Comparison of ENCODE assay signal across 12 cellular contexts in the genomic region with DNA sequence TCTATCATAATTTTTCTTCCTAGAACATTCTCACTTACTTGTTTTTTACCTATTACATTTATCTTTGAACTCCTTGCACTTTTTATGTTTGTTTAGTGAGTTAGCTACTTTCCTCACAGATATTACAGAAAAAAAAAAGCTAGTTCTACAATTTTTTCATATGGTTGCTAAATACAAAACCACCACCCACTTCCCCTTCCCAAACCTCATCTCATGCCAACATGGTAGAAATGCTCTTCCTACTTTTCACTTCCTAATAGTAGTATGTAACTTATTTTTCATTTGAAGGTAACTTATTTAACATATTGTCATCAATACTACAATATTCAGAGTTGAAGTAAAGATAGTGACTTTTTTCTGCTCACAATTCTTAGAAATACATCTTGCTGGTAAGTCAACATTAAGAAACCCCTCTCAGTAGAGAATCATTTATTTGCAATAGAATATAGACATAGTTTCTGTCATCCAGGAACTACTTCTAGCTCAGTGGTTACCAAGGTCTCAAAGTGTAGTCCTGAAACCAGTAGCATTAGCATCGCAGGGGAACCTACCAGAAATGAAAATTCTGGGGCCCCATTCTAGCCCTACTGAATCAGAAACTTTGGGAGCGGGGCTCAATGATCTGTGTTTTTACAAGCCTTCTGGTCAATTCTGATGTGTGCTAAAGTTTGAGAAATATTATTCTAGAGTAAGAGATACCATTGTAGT.
"Had no signal": no experiment of that assay in that cellular context is flagged by ENCODE, and none has a peak within 500 bp of the region (broad histone marks: within the 10 kb centered on the region; RNA-seq: fewer than 3 reads in every experiment).

No MANE protein-coding gene starts in this region.

- H3K27ac Mint-ChIP-seq: activated CD8-positive, alpha-beta T cell treated with anti-CD3 and anti-CD28 coated beads for 36 hours; activated naive CD8-positive, alpha-beta T cell treated with anti-CD3 and anti-CD28 coated beads, Interleukin-2, amount 10 ng/mL, durations not matched to agents 7 days and 5 days; activated T-cell treated with anti-CD3 and anti-CD28 coated beads, Interleukin-2, amount 50 U/mL, for 72 hours; naive thymus-derived CD8-positive, alpha-beta T cell had no signal

- H3K9me3 Mint-ChIP-seq: activated naive CD8-positive, alpha-beta T cell treated with anti-CD3 and anti-CD28 coated beads, Interleukin-2, amount 10 ng/mL, durations not matched to agents 7 days and 5 days had no signal

- H3K36me3 Mint-ChIP-seq: activated naive CD8-positive, alpha-beta T cell treated with anti-CD3 and anti-CD28 coated beads, Interleukin-2, amount 10 ng/mL, durations not matched to agents 7 days and 5 days; naive thymus-derived CD8-positive, alpha-beta T cell had no signal

- ATAC-seq: activated CD8-positive, alpha-beta T cell treated with anti-CD3 and anti-CD28 coated beads for 36 hours; activated T-cell treated with anti-CD3 and anti-CD28 coated beads, Interleukin-2, amount 50 U/mL, for 72 hours; foreskin keratinocyte; left colon; naive thymus-derived CD8-positive, alpha-beta T cell had no signal

- DNase-seq: activated CD4-positive, alpha-beta T cell treated with anti-CD3 and anti-CD28 coated beads for 4 hours; activated CD8-positive, alpha-beta memory T cell treated with anti-CD3 and anti-CD28 coated beads, Interleukin-2, amount 50 U/mL, for 4 hours; activated CD8-positive, alpha-beta T cell treated with anti-CD3 and anti-CD28 coated beads for 36 hours; activated gamma-delta T cell treated with Interleukin-2 at 50 U/mL for 16 hours; activated naive CD8-positive, alpha-beta T cell treated with anti-CD3 and anti-CD28 coated beads, Interleukin-2, amount 10 ng/mL, durations not matched to agents 7 days and 5 days; activated T-cell treated with anti-CD3 and anti-CD28 coated beads, Interleukin-2, amount 50 U/mL, for 72 hours; effector CD4-positive, alpha-beta T cell; foreskin keratinocyte; head of caudate nucleus; left colon; naive thymus-derived CD8-positive, alpha-beta T cell; stomach had no signal

- H3K27me3 Mint-ChIP-seq: activated CD8-positive, alpha-beta T cell treated with anti-CD3 and anti-CD28 coated beads for 36 hours; activated naive CD8-positive, alpha-beta T cell treated with anti-CD3 and anti-CD28 coated beads, Interleukin-2, amount 10 ng/mL, durations not matched to agents 7 days and 5 days; naive thymus-derived CD8-positive, alpha-beta T cell had no signal

- H3K4me1 Mint-ChIP-seq: activated naive CD8-positive, alpha-beta T cell treated with anti-CD3 and anti-CD28 coated beads, Interleukin-2, amount 10 ng/mL, durations not matched to agents 7 days and 5 days; naive thymus-derived CD8-positive, alpha-beta T cell had no signal

- H3K4me3 Mint-ChIP-seq: activated CD8-positive, alpha-beta T cell treated with anti-CD3 and anti-CD28 coated beads for 36 hours; activated naive CD8-positive, alpha-beta T cell treated with anti-CD3 and anti-CD28 coated beads, Interleukin-2, amount 10 ng/mL, durations not matched to agents 7 days and 5 days; activated T-cell treated with anti-CD3 and anti-CD28 coated beads, Interleukin-2, amount 50 U/mL, for 72 hours; naive thymus-derived CD8-positive, alpha-beta T cell had no signal
